In the genomic region with DNA sequence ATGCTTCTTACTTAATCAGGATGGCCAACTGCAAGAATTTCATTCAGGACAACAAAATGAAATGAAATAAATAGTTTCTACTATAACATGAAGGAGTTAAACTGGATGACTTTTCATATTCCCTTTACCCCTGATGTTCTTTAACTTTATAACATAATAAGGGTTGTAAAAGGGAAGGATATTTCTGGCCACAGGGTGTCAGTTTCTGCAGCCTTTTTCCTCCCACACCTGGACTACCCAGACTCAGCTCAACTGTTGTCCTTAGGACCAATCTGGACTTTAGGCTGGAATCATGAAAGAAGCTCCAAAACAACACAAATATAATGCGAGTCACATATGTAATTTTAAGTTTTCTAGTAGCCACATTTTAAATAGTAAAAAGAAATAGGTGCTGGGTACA, we compare ENCODE assay signal across 24 cellular contexts. TPM values are rescaled to one million over a fixed set of nuclear protein-coding genes. Genes with fewer than 3 reads are reported as not detected.
"Had no signal": no experiment of that assay in that cellular context is flagged by ENCODE, and none has a peak within 500 bp of the region (broad histone marks: within the 10 kb centered on the region; RNA-seq: fewer than 3 reads in every experiment).

No MANE protein-coding gene starts in this region.

- H3K36me3 ChIP-seq: brain microvascular endothelial cell, gastrocnemius medialis, upper lobe of left lung had no signal

- H3K9me3 ChIP-seq: gastrocnemius medialis, testis had no signal

- H3K27ac ChIP-seq: brain microvascular endothelial cell, gastrocnemius medialis, testis, upper lobe of left lung had no signal

- H3K27me3 ChIP-seq: brain microvascular endothelial cell, gastrocnemius medialis, testis, upper lobe of left lung had no signal

- H3K4me2 ChIP-seq: smooth muscle cell had no signal

- ATAC-seq: activated CD8-positive, alpha-beta memory T cell treated with anti-CD3 and anti-CD28 coated beads, Interleukin-2, amount 10 ng/mL, durations not matched to agents 7 days and 5 days; activated naive CD8-positive, alpha-beta T cell treated with anti-CD3 and anti-CD28 coated beads, Interleukin-2, amount 50 U/mL, for 24 hours; activated T-helper 17 cell treated with anti-CD3 and anti-CD28 coated beads, Interleukin-2, amount 50 U/mL, for 72 hours; esophagus mucosa; gastrocnemius medialis; sciatic nerve; stimulated activated effector memory CD8-positive, alpha-beta T cell treated with anti-CD3 and anti-CD28 coated beads, Interleukin-12 subunit alpha, Interleukin-12 subunit beta, amount 100 ng/mL, for 72 hours; T-cell had no signal

- H3K4me1 ChIP-seq: gastrocnemius medialis, testis had no signal

- H3K4me3 ChIP-seq: gastrocnemius medialis, smooth muscle cell, testis, upper lobe of left lung had no signal

- DNase-seq: activated CD4-positive, alpha-beta memory T cell treated with anti-CD3 and anti-CD28 coated beads, Interleukin-2, amount 10 ng/mL, durations not matched to agents 7 days and 5 days; activated CD4-positive, alpha-beta T cell treated with anti-CD3 and anti-CD28 coated beads for 48 hours; activated CD4-positive, CD25-positive, alpha-beta regulatory T cell; activated CD8-positive, alpha-beta memory T cell treated with anti-CD3 and anti-CD28 coated beads, Interleukin-2, amount 10 ng/mL, durations not matched to agents 7 days and 5 days; activated naive CD4-positive, alpha-beta T cell; activated naive CD8-positive, alpha-beta T cell treated with anti-CD3 and anti-CD28 coated beads, Interleukin-2, amount 50 U/mL, for 24 hours; anterior cingulate cortex; brain microvascular endothelial cell; effector CD8-positive, alpha-beta T cell; gastrocnemius medialis; head of caudate nucleus; nucleus accumbens; stimulated activated CD4-positive, alpha-beta T cell treated with anti-CD3 and anti-CD28 coated beads, Interleukin-4, amount 100 ng/mL, for 24 hours; T-cell; testis; upper lobe of left lung had no signal

RNA-seq across cellular contexts. Expression of a gene that starts 43.4 kb away (rescaled TPM):
- total RNA-seq: activated CD4-positive, alpha-beta memory T cell treated with anti-CD3 and anti-CD28 coated beads, Interleukin-2, amount 10 ng/mL, durations not matched to agents 7 days and 5 days; activated CD8-positive, alpha-beta memory T cell treated with anti-CD3 and anti-CD28 coated beads, Interleukin-2, amount 10 ng/mL, durations not matched to agents 7 days and 5 days; activated T-helper 17 cell treated with anti-CD3 and anti-CD28 coated beads, Interleukin-2, amount 50 U/mL, for 72 hours; esophagus mucosa; gastrocnemius medialis; kidney epithelial cell; liver; mesenteric fat pad; sciatic nerve; smooth muscle cell; T-cell; upper lobe of left lung had no signal
- polyA plus RNA-seq: liver, smooth muscle cell had no signal
